1 cellular context compared by ENCODE assay signal in the genomic region with DNA sequence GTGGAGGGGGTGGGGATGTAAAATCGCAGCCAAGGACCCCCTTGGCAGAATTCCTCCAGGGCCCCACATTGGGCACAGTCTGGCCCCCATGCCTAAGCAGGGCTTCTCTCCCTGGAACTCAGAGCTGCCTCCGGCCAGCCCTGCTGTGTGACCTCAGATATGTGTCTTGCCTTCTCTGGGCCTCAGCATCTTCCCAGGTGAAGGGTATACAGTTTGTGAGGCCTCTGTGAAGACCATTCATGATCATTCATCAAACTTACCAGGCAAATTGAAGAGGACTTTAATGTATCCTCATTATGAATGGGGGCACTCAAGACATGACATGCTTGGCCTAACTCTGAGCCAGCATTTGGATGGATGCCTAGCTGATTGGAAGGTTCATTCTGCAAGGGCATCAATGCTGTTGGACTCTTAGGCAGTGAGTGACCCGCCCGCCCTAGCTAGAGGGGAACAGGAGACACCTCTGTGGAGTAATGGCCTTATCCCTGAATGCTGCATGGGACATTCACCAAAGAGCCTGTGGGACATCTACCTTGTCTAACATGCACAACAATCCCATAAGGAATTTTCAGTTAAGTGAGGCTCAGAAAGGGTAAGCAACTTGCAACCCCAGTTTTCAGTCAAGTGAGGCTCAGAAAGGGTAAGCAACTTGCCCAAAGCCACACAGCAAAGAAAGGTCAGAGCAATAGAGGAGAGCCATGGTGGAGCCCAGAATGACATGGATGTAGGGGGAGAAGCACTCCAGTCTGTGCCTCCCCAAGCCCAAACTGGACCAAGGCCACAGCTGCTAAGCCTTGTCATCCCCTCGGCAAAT.
TF ChIP-seq lines count a peak whose summit lies in the region.

No MANE protein-coding gene starts in this region.

TF ChIP-seq in H1, 55 proteins besides CTCF, POLR2A, EP300 and RAD21:
- TF ChIP-seq SIRT6 (IDR thresholded peaks at IDR 0.05; ENCODE audit: low read length) (no peak), SP2 (IDR thresholded peaks at IDR 0.05; ENCODE audit: low read length) (no peak), GABPA (IDR thresholded peaks at IDR 0.05; ENCODE audit: borderline replicate concordance, insufficient read depth, low read length) (no peak), MAFK (IDR thresholded peaks at IDR 0.05; ENCODE audit: low read depth, low read length) (no peak), SP1 (IDR thresholded peaks at IDR 0.05; ENCODE audit: low read depth, low read length) (no peak), YY1 (IDR thresholded peaks at IDR 0.05; ENCODE audit: low read depth, low read length) (no peak), POLR2AphosphoS5 (IDR thresholded peaks at IDR 0.05; ENCODE audit: low read depth, low read length) (no peak), ASH2L (IDR thresholded peaks at IDR 0.05; ENCODE audit: low read length) (no peak), NANOG (IDR thresholded peaks at IDR 0.05; ENCODE audit: insufficient read depth, low read depth, low read length, poor library complexity, severe bottlenecking) (no peak), CREB1 (IDR thresholded peaks at IDR 0.05) (no peak), RXRA (IDR thresholded peaks at IDR 0.05; ENCODE audit: insufficient read depth, low read depth, low read length) (no peak), KDM1A (IDR thresholded peaks at IDR 0.05; ENCODE audit: borderline replicate concordance, low read length) (no peak), SIX5 (IDR thresholded peaks at IDR 0.05; ENCODE audit: low read depth, low read length) (no peak), NRF1 (IDR thresholded peaks at IDR 0.05; ENCODE audit: low read depth, low read length) (no peak), RFX5 (IDR thresholded peaks at IDR 0.05; ENCODE audit: borderline replicate concordance, low read depth, low read length) (no peak), TAF1 (IDR thresholded peaks at IDR 0.05; ENCODE audit: low read depth, low read length) (no peak)
- TF ChIP-seq, protein P1, sequence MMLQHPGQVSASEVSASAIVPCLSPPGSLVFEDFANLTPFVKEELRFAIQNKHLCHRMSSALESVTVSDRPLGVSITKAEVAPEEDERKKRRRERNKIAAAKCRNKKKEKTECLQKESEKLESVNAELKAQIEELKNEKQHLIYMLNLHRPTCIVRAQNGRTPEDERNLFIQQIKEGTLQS (IDR thresholded peaks at IDR 0.05; ENCODE audit: insufficient read depth, low read depth, low read length) = no peak
- TF ChIP-seq, protein P2, sequence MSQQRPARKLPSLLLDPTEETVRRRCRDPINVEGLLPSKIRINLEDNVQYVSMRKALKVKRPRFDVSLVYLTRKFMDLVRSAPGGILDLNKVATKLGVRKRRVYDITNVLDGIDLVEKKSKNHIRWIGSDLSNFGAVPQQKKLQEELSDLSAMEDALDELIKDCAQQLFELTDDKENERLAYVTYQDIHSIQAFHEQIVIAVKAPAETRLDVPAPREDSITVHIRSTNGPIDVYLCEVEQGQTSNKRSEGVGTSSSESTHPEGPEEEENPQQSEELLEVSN (IDR thresholded peaks at IDR 0.05) = no peak
TF ChIP-seq in H1: peak in this region for 0.
